Comparison of ENCODE assay signal across 24 cellular contexts in genomic region chr1:199784127-199784526, GRCh38.
A peak's percentile ranks its signal among the peaks of the same experiment; 100 is the strongest.
DNase-seq lines count a peak whose midpoint lies in the region; ATAC-seq, FAIRE-seq and TF ChIP-seq lines count a peak whose summit lies in the region.
"Had no signal": no experiment of that assay in that cellular context is flagged by ENCODE, and none has a peak within 500 bp of the region (broad histone marks: within the 10 kb centered on the region; RNA-seq: fewer than 3 reads in every experiment).

No MANE protein-coding gene starts in this region.

- peaks cover 0 to 4% (median 2%) of the 10 kb centered on the region in 5 donors for H3K27me3 Mint-ChIP-seq in naive thymus-derived CD8-positive, alpha-beta T cell
- H3K27me3 Mint-ChIP-seq: stimulated activated naive CD8-positive, alpha-beta T cell treated with anti-CD3 and anti-CD28 coated beads, Interleukin-15, amount 100 ng/mL, for 72 hours had no signal

- peak; percentile 79 for FAIRE-seq in keratinocyte (lab: Jason Lieb, UNC)

- H3K36me3 ChIP-seq in mammary epithelial cell (ENCODE audit: insufficient read depth, low read length) (no peaks in the 10 kb centered on the region), keratinocyte (ENCODE audit: control insufficient read depth in 2 of 2, extremely low read depth in 1 of 2, insufficient read depth in 2 of 2, low read length in 2 of 2) (no peaks in the 10 kb centered on the region), psoas muscle (ENCODE audit: insufficient read depth in 1 of 2, low read depth in 1 of 2) (no peaks in the 10 kb centered on the region)
- H3K36me3 ChIP-seq: gastrocnemius medialis, tibial nerve had no signal

- peaks cover 0 to 7% (median 0%) of the 10 kb centered on the region in 4 donors for H3K4me1 Mint-ChIP-seq in naive thymus-derived CD8-positive, alpha-beta T cell
- H3K4me1 Mint-ChIP-seq: CD4-positive, alpha-beta memory T cell; neural crest cell; stimulated activated naive CD8-positive, alpha-beta T cell treated with anti-CD3 and anti-CD28 coated beads, Interleukin-15, amount 100 ng/mL, for 72 hours had no signal

- H2AFZ ChIP-seq in mammary epithelial cell (ENCODE audit: low read depth, low read length) (no peak overlapping the region), keratinocyte (ENCODE audit: control insufficient read depth, low read length) (no peak overlapping the region)
- H2AFZ ChIP-seq: hepatocyte had no signal

- no peak overlapping the region for H3K4me3 Mint-ChIP-seq in naive thymus-derived CD8-positive, alpha-beta T cell
- H3K4me3 Mint-ChIP-seq: CD4-positive, alpha-beta memory T cell; neural crest cell; stimulated activated naive CD8-positive, alpha-beta T cell treated with anti-CD3 and anti-CD28 coated beads, Interleukin-15, amount 100 ng/mL, for 72 hours had no signal

- H3K36me3 Mint-ChIP-seq in naive thymus-derived CD8-positive, alpha-beta T cell = no peaks in the 10 kb centered on the region
- H3K36me3 Mint-ChIP-seq: CD4-positive, alpha-beta memory T cell had no signal

- H3K27ac ChIP-seq in mammary epithelial cell (ENCODE audit: insufficient read depth, low read depth, low read length) (no peak overlapping the region), keratinocyte (ENCODE audit: control insufficient read depth, insufficient read depth, low read length) (peak overlapping the region; percentile 6), psoas muscle (no peak overlapping the region)
- H3K27ac ChIP-seq: gastrocnemius medialis, hepatocyte, tibial nerve had no signal

- H3K4me1 ChIP-seq in mammary epithelial cell (ENCODE audit: insufficient read depth, low read length) = peaks cover 18% of the 10 kb centered on the region
- H3K4me1 ChIP-seq in keratinocyte (ENCODE audit: control insufficient read depth, extremely low read depth, insufficient read depth, low read length) = peaks cover 35% of the 10 kb centered on the region
- no peaks in the 10 kb centered on the region for H3K4me1 ChIP-seq in psoas muscle
- H3K4me1 ChIP-seq: gastrocnemius medialis, tibial nerve had no signal

- H3K27ac Mint-ChIP-seq in naive thymus-derived CD8-positive, alpha-beta T cell = no peak overlapping the region
- H3K27ac Mint-ChIP-seq: CD4-positive, alpha-beta memory T cell; stimulated activated naive CD8-positive, alpha-beta T cell treated with anti-CD3 and anti-CD28 coated beads, Interleukin-15, amount 100 ng/mL, for 72 hours had no signal

- H3K9me3 Mint-ChIP-seq in naive thymus-derived CD8-positive, alpha-beta T cell = no peaks in the 10 kb centered on the region
- H3K9me3 Mint-ChIP-seq: neural crest cell; stimulated activated naive CD8-positive, alpha-beta T cell treated with anti-CD3 and anti-CD28 coated beads, Interleukin-15, amount 100 ng/mL, for 72 hours had no signal

- no peaks in the 10 kb centered on the region for H4K20me1 ChIP-seq in mammary epithelial cell (ENCODE audit: insufficient read depth, low read length)
- no peaks in the 10 kb centered on the region for H4K20me1 ChIP-seq in keratinocyte (ENCODE audit: control insufficient read depth, extremely low read depth, insufficient read depth, low read length)

- CTCF ChIA-PET in mammary epithelial cell (lab: Charles Lee; ENCODE audit: low non-redundant PET) = no interaction called here

- 6% methylated on average over 2 of the region's 2 CpGs for WGBS in mammary epithelial cell (ENCODE audit: low coverage, missing lambda C conversion rate)
- 48 to 57% (median 52%) methylated on average over 2 of the region's 2 CpGs for WGBS in psoas muscle, 3 donors

- no peak overlapping the region for H3K9ac ChIP-seq in mammary epithelial cell (ENCODE audit: insufficient read depth, low read length)
- H3K9ac ChIP-seq in keratinocyte (ENCODE audit: control insufficient read depth, extremely low read depth, insufficient read depth, low read length) = no peak overlapping the region

- H3K9me3 ChIP-seq in mammary epithelial cell (replicated peaks; ENCODE audit: insufficient read depth, low read length) (no peaks in the 10 kb centered on the region), keratinocyte (ENCODE audit: control insufficient read depth, low read depth, low read length) (no peaks in the 10 kb centered on the region), psoas muscle (no peaks in the 10 kb centered on the region)
- H3K9me3 ChIP-seq: gastrocnemius medialis, tibial nerve had no signal

- H3K27me3 ChIP-seq in mammary epithelial cell (ENCODE audit: insufficient read depth, low read length) = no peaks in the 10 kb centered on the region
- H3K27me3 ChIP-seq in keratinocyte (ENCODE audit: control insufficient read depth, extremely low read depth, insufficient read depth, low read length) = no peaks in the 10 kb centered on the region
- no peaks in the 10 kb centered on the region for H3K27me3 ChIP-seq in psoas muscle (ENCODE audit: insufficient read depth in 3 of 3, low read length in 2 of 3)
- H3K27me3 ChIP-seq: gastrocnemius medialis, hepatocyte, tibial nerve had no signal

- H3K4me2 ChIP-seq in mammary epithelial cell (ENCODE audit: insufficient read depth, low read depth, low read length) = peak overlapping the region; percentile 60
- peak overlapping the region; percentile 59 for H3K4me2 ChIP-seq in keratinocyte (ENCODE audit: control insufficient read depth, extremely low read depth, insufficient read depth, low read depth, low read length)
- H3K4me2 ChIP-seq: hepatocyte had no signal

- no peaks in the 10 kb centered on the region for H3K79me2 ChIP-seq in mammary epithelial cell (ENCODE audit: insufficient read depth, low read length)
- H3K79me2 ChIP-seq in keratinocyte (ENCODE audit: control insufficient read depth, insufficient read depth, low read length) = no peaks in the 10 kb centered on the region
- H3K79me2 ChIP-seq: hepatocyte had no signal

- BruUV-seq in mammary epithelial cell (replicated peaks; lab: Mats Ljungman, UMichigan) = no TSS peak

- in situ Hi-C loops in mammary epithelial cell (cut with MboI; ENCODE audit: low sequenced_read_pairs in 2 of 2) = no loop called here

- TF ChIP-seq CTCF in mammary epithelial cell (conservative IDR thresholded peaks at IDR 0.05 in 1 of 2, IDR thresholded peaks at IDR 0.05 in 1 of 2; ENCODE audit: extremely low read depth in 1 of 2, insufficient read depth in 1 of 2, low read depth in 1 of 2, low read length in 2 of 2) (no peak), keratinocyte (optimal IDR thresholded peaks at IDR 0.05 in 1 of 3, IDR thresholded peaks at IDR 0.05 in 1 of 3, conservative IDR thresholded peaks at IDR 0.05 in 1 of 3; ENCODE audit: extremely low read depth in 1 of 3, insufficient read depth in 2 of 3, low read length in 3 of 3) (no peak), psoas muscle (IDR thresholded peaks at IDR 0.05) (no peak)

- intact Hi-C loops in mammary epithelial cell (cut with micrococcal nuclease) = no loop called here
- intact Hi-C loops in psoas muscle (cut with DNase I) = no loop called here

- POLR2A ChIA-PET in naive thymus-derived CD8-positive, alpha-beta T cell (lab: Charles Lee) = no interaction called here

- no peak for ATAC-seq in psoas muscle
- ATAC-seq in naive thymus-derived CD8-positive, alpha-beta T cell = no peak
- no peak for ATAC-seq in HG02678 (IDR thresholded peaks at IDR 0.05; ENCODE audit: unreplicated experiment)
- ATAC-seq: gastrocnemius medialis; stimulated activated naive CD8-positive, alpha-beta T cell treated with anti-CD3 and anti-CD28 coated beads, Interleukin-15, amount 100 ng/mL, for 72 hours had no signal

- DNase-seq in EL (peak; percentile 44), LoVo (ENCODE audit: low spot score) (peak; percentile 48), mammary epithelial cell (peak; percentile 42), keratinocyte (ENCODE audit: low read depth, low spot score) (no peak), psoas muscle (no peak), NCI-H2196 (lab: John Stamatoyannopoulos, UW; ENCODE audit: unreplicated experiment) (no peak)
- DNase-seq in naive thymus-derived CD8-positive, alpha-beta T cell = no peak
- DNase-seq: activated naive CD4-positive, alpha-beta T cell treated with anti-CD3 and anti-CD28 coated beads, Interleukin-2, amount 50 U/mL, for 16 hours; anterior cingulate cortex; CD4-positive, alpha-beta memory T cell; gastrocnemius medialis; NCI-H1048; NCI-H1930; NCI-H345; NCI-H748 treated with DMSO at 0.1 percent for 48 hours; posterior cingulate gyrus; Right ventricle myocardium superior; stimulated activated CD4-positive, alpha-beta T cell treated with anti-CD3 and anti-CD28 coated beads, Interleukin-15, amount 100 ng/mL, for 24 hours; stimulated activated naive CD8-positive, alpha-beta T cell treated with anti-CD3 and anti-CD28 coated beads, Interleukin-15, amount 100 ng/mL, for 72 hours; T-helper 9 cell had no signal

- no peaks in the 10 kb centered on the region for H3K9me1 ChIP-seq in keratinocyte (ENCODE audit: control insufficient read depth, extremely low read depth, insufficient read depth, low read length)

- dilution Hi-C loops in mammary epithelial cell (cut with HindIII; ENCODE audit: low sequenced_read_pairs) = loop anchor here (5.0 kb wide), 1 partner anchor 33 kb away; no protein-coding TSS in a partner anchor
- dilution Hi-C loops in keratinocyte (cut with MboI; ENCODE audit: extremely low pct_ligation_motif_present, low sequenced_read_pairs) = no loop called here

- H3K4me3 ChIP-seq in mammary epithelial cell (replicated peaks in 1 of 3; ENCODE audit: insufficient read depth in 1 of 3, low read depth in 2 of 3, low read length in 3 of 3) (no peak overlapping the region), keratinocyte (ENCODE audit: control insufficient read depth in 2 of 3, extremely low read depth in 1 of 3, insufficient read depth in 2 of 3, low read depth in 1 of 3, low read length in 3 of 3) (no peak overlapping the region), psoas muscle (no peak overlapping the region)
- H3K4me3 ChIP-seq: gastrocnemius medialis, hepatocyte, tibial nerve had no signal

Comparison
In these comparisons a context has a peak if more than half of its experiments do, and no peak if none do; other contexts are left out.
1. DNase-seq: peak in EL (single experiment), LoVo (single experiment) and mammary epithelial cell (single experiment); none in keratinocyte (single experiment), psoas muscle (0 of 2), naive thymus-derived CD8-positive, alpha-beta T cell (0 of 10) and NCI-H2196 (single experiment).